ENCODE assay signal across 1 cellular context in the genomic region with DNA sequence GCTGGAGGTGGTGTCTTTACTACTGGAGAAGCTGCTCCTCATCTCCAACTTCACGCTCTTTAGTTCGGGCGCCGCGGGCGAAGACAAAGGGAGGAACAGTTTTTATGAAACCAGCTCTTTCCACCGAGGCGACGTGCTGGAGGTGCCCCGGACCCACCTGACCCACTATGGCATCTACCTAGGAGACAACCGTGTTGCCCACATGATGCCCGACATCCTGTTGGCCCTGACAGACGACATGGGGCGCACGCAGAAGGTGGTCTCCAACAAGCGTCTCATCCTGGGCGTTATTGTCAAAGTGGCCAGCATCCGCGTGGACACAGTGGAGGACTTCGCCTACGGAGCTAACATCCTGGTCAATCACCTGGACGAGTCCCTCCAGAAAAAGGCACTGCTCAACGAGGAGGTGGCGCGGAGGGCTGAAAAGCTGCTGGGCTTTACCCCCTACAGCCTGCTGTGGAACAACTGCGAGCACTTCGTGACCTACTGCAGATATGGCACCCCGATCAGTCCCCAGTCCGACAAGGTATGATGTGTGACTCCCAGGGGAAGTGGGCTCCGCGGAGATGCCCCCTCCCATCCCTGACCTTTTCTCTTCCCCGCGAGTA.
TF ChIP-seq lines count a peak whose summit lies in the region.

No MANE protein-coding gene starts in this region.

TF ChIP-seq in HepG2, 621 proteins besides CTCF, POLR2A, EP300 and RAD21 (continued from another document):
- TF ChIP-seq, protein P1, sequence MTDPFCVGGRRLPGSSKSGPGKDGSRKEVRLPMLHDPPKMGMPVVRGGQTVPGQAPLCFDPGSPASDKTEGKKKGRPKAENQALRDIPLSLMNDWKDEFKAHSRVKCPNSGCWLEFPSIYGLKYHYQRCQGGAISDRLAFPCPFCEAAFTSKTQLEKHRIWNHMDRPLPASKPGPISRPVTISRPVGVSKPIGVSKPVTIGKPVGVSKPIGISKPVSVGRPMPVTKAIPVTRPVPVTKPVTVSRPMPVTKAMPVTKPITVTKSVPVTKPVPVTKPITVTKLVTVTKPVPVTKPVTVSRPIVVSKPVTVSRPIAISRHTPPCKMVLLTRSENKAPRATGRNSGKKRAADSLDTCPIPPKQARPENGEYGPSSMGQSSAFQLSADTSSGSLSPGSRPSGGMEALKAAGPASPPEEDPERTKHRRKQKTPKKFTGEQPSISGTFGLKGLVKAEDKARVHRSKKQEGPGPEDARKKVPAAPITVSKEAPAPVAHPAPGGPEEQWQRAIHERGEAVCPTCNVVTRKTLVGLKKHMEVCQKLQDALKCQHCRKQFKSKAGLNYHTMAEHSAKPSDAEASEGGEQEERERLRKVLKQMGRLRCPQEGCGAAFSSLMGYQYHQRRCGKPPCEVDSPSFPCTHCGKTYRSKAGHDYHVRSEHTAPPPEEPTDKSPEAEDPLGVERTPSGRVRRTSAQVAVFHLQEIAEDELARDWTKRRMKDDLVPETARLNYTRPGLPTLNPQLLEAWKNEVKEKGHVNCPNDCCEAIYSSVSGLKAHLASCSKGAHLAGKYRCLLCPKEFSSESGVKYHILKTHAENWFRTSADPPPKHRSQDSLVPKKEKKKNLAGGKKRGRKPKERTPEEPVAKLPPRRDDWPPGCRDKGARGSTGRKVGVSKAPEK (CRISPR knock-in tag; IDR thresholded peaks at IDR 0.05; ENCODE audit: borderline replicate concordance): no peak
- TF ChIP-seq TCF7 (IDR thresholded peaks at IDR 0.05; ENCODE audit: low read depth): no peak
